ENCODE assay signal across 18 cellular contexts in the genomic region with DNA sequence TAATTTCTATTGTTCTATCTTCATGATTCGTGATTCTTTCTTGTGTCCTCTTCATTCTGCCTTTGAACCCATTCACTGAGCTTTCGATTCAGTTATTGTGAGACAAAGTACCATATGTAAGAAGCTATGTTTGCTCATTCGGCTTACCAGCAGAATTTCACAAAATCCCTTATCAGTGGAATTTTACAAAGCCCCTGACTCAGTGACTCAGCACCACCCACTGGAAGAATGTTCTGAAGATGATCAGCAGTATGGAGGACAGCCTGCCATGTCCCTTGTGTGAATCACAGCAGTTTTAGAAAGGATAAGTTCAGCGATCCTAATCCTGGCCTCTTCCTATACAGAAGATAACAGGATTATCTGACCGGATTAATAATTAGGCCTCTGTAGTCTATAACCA. TPM values are rescaled to one million over a fixed set of nuclear protein-coding genes. Genes with fewer than 3 reads are reported as not detected.
A peak's percentile ranks its signal among the peaks of the same experiment; 100 is the strongest.
DNase-seq lines count a peak whose midpoint lies in the region; TF ChIP-seq lines count a peak whose summit lies in the region.
"Had no signal": no experiment of that assay in that cellular context is flagged by ENCODE, and none has a peak within 500 bp of the region (broad histone marks: within the 10 kb centered on the region; RNA-seq: fewer than 3 reads in every experiment).

No MANE protein-coding gene starts in this region.

- TF ChIP-seq CTCF in fibroblast of villous mesenchyme (IDR thresholded peaks at IDR 0.05; ENCODE audit: insufficient read depth, low read depth, low read length) (no peak), prostate gland (IDR thresholded peaks at IDR 0.05) (no peak)

- 92% methylated on average over 5 of the region's 5 CpGs for WGBS in GM23248 (ENCODE audit: low coverage in 1 of 2, low lambda C conversion rate in 2 of 2, missing lambda C conversion rate in 2 of 2), 2 experiments
- WGBS in prostate gland: 91% methylated on average over 5 of the region's 5 CpGs

- peaks cover 24% of the 10 kb centered on the region; the same call in 1 of the 2 replicates for H3F3A ChIP-seq in GM23248 (ENCODE audit: insufficient read depth)

- H3K36me3 ChIP-seq in GM23248 (ENCODE audit: low read depth) (no peaks in the 10 kb centered on the region), prostate gland (no peaks in the 10 kb centered on the region)
- H3K36me3 ChIP-seq: gastrocnemius medialis, stomach, upper lobe of right lung had no signal

- H3K79me2 ChIP-seq in GM23248 (ENCODE audit: insufficient read depth): no peaks in the 10 kb centered on the region; the same call in 1 of the 2 replicates

- H3K9ac ChIP-seq in GM23248: no peak overlapping the region
- H3K9ac ChIP-seq: SK-N-SH had no signal

- no peak overlapping the region for H3K4me3 ChIP-seq in GM23248
- no peak overlapping the region for H3K4me3 ChIP-seq in fibroblast of villous mesenchyme (ENCODE audit: low read depth, low read length)
- H3K4me3 ChIP-seq in prostate gland: no peak overlapping the region
- H3K4me3 ChIP-seq: gastrocnemius medialis, stomach, upper lobe of right lung had no signal

- H3K4me1 ChIP-seq in GM23248 (ENCODE audit: insufficient read depth) (peaks cover 37% of the 10 kb centered on the region), prostate gland (replicated peaks) (no peaks in the 10 kb centered on the region)
- H3K4me1 ChIP-seq: gastrocnemius medialis, stomach, upper lobe of right lung had no signal

- intact Hi-C loops in prostate gland (cut with DNase I): no loop called here

- H3K9me2 ChIP-seq in GM23248 (ENCODE audit: insufficient read depth): no peaks in the 10 kb centered on the region
- H3K9me2 ChIP-seq: SK-N-SH had no signal

- TF ChIP-seq POLR2A in prostate gland (IDR thresholded peaks at IDR 0.05): no peak

- H3K27ac ChIP-seq in GM23248 (peak overlapping the region; percentile 15; the same call in 1 of the 2 replicates), prostate gland (no peak overlapping the region)
- H3K27ac ChIP-seq: epithelial cell of prostate, gastrocnemius medialis, stomach, upper lobe of right lung had no signal

- no peaks in the 10 kb centered on the region for H3K27me3 ChIP-seq in GM23248 (replicated peaks; ENCODE audit: insufficient read depth)
- H3K27me3 ChIP-seq in prostate gland (replicated peaks; ENCODE audit: insufficient read depth): no peaks in the 10 kb centered on the region
- H3K27me3 ChIP-seq: gastrocnemius medialis, stomach, upper lobe of right lung had no signal

- H3K4me2 ChIP-seq in GM23248 (ENCODE audit: unreplicated experiment): no peak overlapping the region
- H3K4me2 ChIP-seq: SK-N-SH had no signal

- DNase-seq in GM23248 (peak; percentile 26), NCI-H82 treated with DMSO at 0.1 percent for 48 hours (lab: John Stamatoyannopoulos, UW; ENCODE audit: unreplicated experiment) (peak; percentile 77), fibroblast of villous mesenchyme (ENCODE audit: low read depth) (peak; percentile 74), epidermal melanocyte (ENCODE audit: insufficient read length, low spot score) (no peak), prostate gland (ENCODE audit: low spot score) (no peak)
- DNase-seq: activated CD4-positive, CD25-positive, alpha-beta regulatory T cell; activated naive CD4-positive, alpha-beta T cell; COR-L47; gastrocnemius medialis; naive thymus-derived CD4-positive, alpha-beta T cell; RPMI8226; SK-N-SH; stomach; T-helper 9 cell; upper lobe of right lung had no signal

- H2AFZ ChIP-seq in GM23248: 0 out of 2 replicates have a peak overlapping the region, but pooled peaks have one; percentile 12

- in situ Hi-C loops in GM23248 (cut with MboI): no loop called here

- no peaks in the 10 kb centered on the region for H4K20me1 ChIP-seq in GM23248 (ENCODE audit: insufficient read depth)

- H3K9me3 ChIP-seq in GM23248 (ENCODE audit: low read depth) (no peaks in the 10 kb centered on the region), prostate gland (no peaks in the 10 kb centered on the region)
- H3K9me3 ChIP-seq: gastrocnemius medialis, SK-N-SH, stomach, upper lobe of right lung had no signal

RNA-seq across cellular contexts. Expression of gene UXT, which starts 5.8 kb away (rescaled TPM):
- 130 and 133 TPM in 2 replicates for total RNA-seq in GM23248 (2014; rRNA removed; shearing (Covaris generic))
- 158 and 160 TPM in 2 replicates for polyA plus RNA-seq in GM23248 (2016; fragmentation: Nextera tagmentation; extraction: Ambion mirVana)
- total RNA-seq in fibroblast of villous mesenchyme: 91.5 and 101 TPM in 2 replicates
- 100 to 1,000 TPM in 1 of 2 donors, 10 to 100 TPM in 1; 75.5 to 173 TPM for total RNA-seq in prostate gland

RNA-seq across cellular contexts. Expression of gene ELK1, which starts 14.4 kb away (rescaled TPM):
- 35.3 and 46.6 TPM in 2 replicates for total RNA-seq in GM23248 (2014; rRNA removed; shearing (Covaris generic))
- polyA plus RNA-seq in GM23248 (2016; fragmentation: Nextera tagmentation; extraction: Ambion mirVana): 47.7 and 49.5 TPM in 2 replicates
- total RNA-seq in fibroblast of villous mesenchyme (21.2 and 22.5 TPM in 2 replicates), prostate gland (100 to 1,000 TPM in 1 of 2 donors, 10 to 100 TPM in 1; 28.6 to 105 TPM)

RNA-seq across cellular contexts. Expression of gene CFP, which starts 35.0 kb away (rescaled TPM):
- total RNA-seq in GM23248 (2014; rRNA removed; shearing (Covaris generic)): 1.4 TPM in 1 of 2 replicates, not detected in the other
- polyA plus RNA-seq in GM23248 (2016; fragmentation: Nextera tagmentation; extraction: Ambion mirVana): 0.15 TPM in 1 of 2 replicates, not detected in the other
- total RNA-seq in fibroblast of villous mesenchyme (under 0.01 and 0.32 TPM in 2 replicates), prostate gland (1 to 10 TPM in 1 of 2 donors, under 1 TPM in 1; 0.09 to 2.9 TPM)

RNA-seq across cellular contexts. Expression of gene SYN1, which starts 45.1 kb away (rescaled TPM):
- total RNA-seq in GM23248 (2014; rRNA removed; shearing (Covaris generic)): not detected in 2 replicates
- 0.32 and 0.34 TPM in 2 replicates for polyA plus RNA-seq in GM23248 (2016; fragmentation: Nextera tagmentation; extraction: Ambion mirVana)
- total RNA-seq in fibroblast of villous mesenchyme: 0.32 TPM in 1 of 2 replicates, not detected in the other
- 1 to 10 TPM in 1 of 2 donors, under 1 TPM in 1; 0.14 to 4.1 TPM for total RNA-seq in prostate gland
- total RNA-seq: NCI-H460, skeletal muscle tissue had no signal

Comparison
In these comparisons a context has a peak if more than half of its experiments do, and no peak if none do; other contexts are left out.
1. DNase-seq: peak in GM23248 (single experiment), NCI-H82 treated with DMSO at 0.1 percent for 48 hours (single experiment) and fibroblast of villous mesenchyme (single experiment); none in epidermal melanocyte (single experiment) and prostate gland (single experiment).